In genomic region chr2:85861650-85862049, GRCh38 we compare ENCODE assay signal across 17 cellular contexts. TPM values are rescaled to one million over a fixed set of nuclear protein-coding genes. Genes with fewer than 3 reads are reported as not detected.
A peak's percentile ranks its signal among the peaks of the same experiment; 100 is the strongest.
DNase-seq lines count a peak whose midpoint lies in the region; ATAC-seq and TF ChIP-seq lines count a peak whose summit lies in the region.
"Had no signal": no experiment of that assay in that cellular context is flagged by ENCODE, and none has a peak within 500 bp of the region (broad histone marks: within the 10 kb centered on the region; RNA-seq: fewer than 3 reads in every experiment).

No MANE protein-coding gene starts in this region.

- H3K9me3 ChIP-seq in SK-N-MC (ENCODE audit: low read depth, low read length) (no peaks in the 10 kb centered on the region), spleen (no peaks in the 10 kb centered on the region)
- H3K9me3 ChIP-seq: esophagus squamous epithelium, sigmoid colon had no signal

- peaks cover 17 to 79% (median 44%) of the 10 kb centered on the region in 6 donors for H3K4me1 ChIP-seq in spleen

- 44 to 65% (median 55%) methylated on average over 5 of the region's 5 CpGs for WGBS in spleen, 5 donors

- no peaks in the 10 kb centered on the region for H3K9me3 Mint-ChIP-seq in activated T-cell treated with anti-CD3 and anti-CD28 coated beads, Interleukin-2, amount 50 U/mL, for 24 hours
- H3K9me3 Mint-ChIP-seq in dendritic cell treated with granulocyte-macrophage colony-stimulating factor and Interleukin-4, amounts not matched to agents 40 ng/mL and 50 ng/mL, for 4 days: no peaks in the 10 kb centered on the region

- no peak for DNase-seq in activated T-cell treated with anti-CD3 and anti-CD28 coated beads, Interleukin-2, amount 50 U/mL, for 24 hours
- DNase-seq in activated T-cell treated with anti-CD3 and anti-CD28 coated beads, Interleukin-2, amount 50 U/mL, for 1 hour: no peak
- DNase-seq in SK-N-MC (ENCODE audit: low read depth, low spot score) (no peak), spleen (no peak)
- DNase-seq: esophagus squamous epithelium; HCEC 1CT; kidney; midbrain; NCI-H2081 treated with DMSO at 0.1 percent for 48 hours; NCI-H748 treated with DMSO at 0.1 percent for 48 hours; sigmoid colon; stimulated activated CD4-positive, alpha-beta T cell treated with anti-CD3 and anti-CD28 coated beads, Interleukin-2, amount 100 ng/mL, for 48 hours; stimulated activated CD8-positive, alpha-beta memory T cell treated with anti-CD3 and anti-CD28 coated beads, Interleukin-4, amount 100 ng/mL, for 48 hours had no signal

- H3K4me3 Mint-ChIP-seq in activated T-cell treated with anti-CD3 and anti-CD28 coated beads, Interleukin-2, amount 50 U/mL, for 24 hours: peak overlapping the region; percentile 52
- no peak overlapping the region for H3K4me3 Mint-ChIP-seq in dendritic cell treated with granulocyte-macrophage colony-stimulating factor and Interleukin-4, amounts not matched to agents 40 ng/mL and 50 ng/mL, for 4 days

- no peak for TF ChIP-seq POLR2A in spleen (IDR thresholded peaks at IDR 0.05)

- peaks cover 63% of the 10 kb centered on the region for H3K4me1 Mint-ChIP-seq in activated T-cell treated with anti-CD3 and anti-CD28 coated beads, Interleukin-2, amount 50 U/mL, for 24 hours (ENCODE audit: low read depth)
- H3K4me1 Mint-ChIP-seq in dendritic cell treated with granulocyte-macrophage colony-stimulating factor and Interleukin-4, amounts not matched to agents 40 ng/mL and 50 ng/mL, for 4 days (ENCODE audit: low read depth): peaks cover 15% of the 10 kb centered on the region

- no peaks in the 10 kb centered on the region for H3K27me3 ChIP-seq in spleen (replicated peaks in 1 of 7)
- H3K27me3 ChIP-seq: esophagus squamous epithelium, sigmoid colon had no signal

- H3K9ac ChIP-seq in SK-N-MC (ENCODE audit: insufficient read length): no peak overlapping the region

- H3K4me3 ChIP-seq in SK-N-MC: no peak overlapping the region
- H3K4me3 ChIP-seq in spleen: no peak overlapping the region
- H3K4me3 ChIP-seq: esophagus squamous epithelium, sigmoid colon had no signal

- H3K27me3 Mint-ChIP-seq in activated T-cell treated with anti-CD3 and anti-CD28 coated beads, Interleukin-2, amount 50 U/mL, for 24 hours: no peaks in the 10 kb centered on the region
- no peaks in the 10 kb centered on the region for H3K27me3 Mint-ChIP-seq in dendritic cell treated with granulocyte-macrophage colony-stimulating factor and Interleukin-4, amounts not matched to agents 40 ng/mL and 50 ng/mL, for 4 days

- H3K36me3 Mint-ChIP-seq in activated T-cell treated with anti-CD3 and anti-CD28 coated beads, Interleukin-2, amount 50 U/mL, for 24 hours (ENCODE audit: low read depth): peaks cover 39% of the 10 kb centered on the region
- H3K36me3 Mint-ChIP-seq in dendritic cell treated with granulocyte-macrophage colony-stimulating factor and Interleukin-4, amounts not matched to agents 40 ng/mL and 50 ng/mL, for 4 days (ENCODE audit: low read depth): peaks cover 81% of the 10 kb centered on the region

- H3K36me3 ChIP-seq in SK-N-MC (ENCODE audit: insufficient read depth, low read length): peaks cover 6% of the 10 kb centered on the region; the same call in 1 of the 2 replicates
- peaks cover 0 to 63% (median 26%) of the 10 kb centered on the region in 6 donors for H3K36me3 ChIP-seq in spleen
- H3K36me3 ChIP-seq: sigmoid colon had no signal

- H3K27ac Mint-ChIP-seq in activated T-cell treated with anti-CD3 and anti-CD28 coated beads, Interleukin-2, amount 50 U/mL, for 24 hours: peak overlapping the region; percentile 83
- H3K27ac Mint-ChIP-seq in dendritic cell treated with granulocyte-macrophage colony-stimulating factor and Interleukin-4, amounts not matched to agents 40 ng/mL and 50 ng/mL, for 4 days: peak overlapping the region; percentile 56

- intact Hi-C loops in dendritic cell treated with granulocyte-macrophage colony-stimulating factor and Interleukin-4, amounts not matched to agents 40 ng/mL and 50 ng/mL, for 4 days (cut with micrococcal nuclease): no loop called here
- intact Hi-C loops in spleen (cut with DNase I; ENCODE audit: low total_unique reads): no loop called here

- H3K27ac ChIP-seq in SK-N-MC: 0 out of 2 replicates have a peak overlapping the region, but pooled peaks have one; percentile 8
- H3K27ac ChIP-seq in spleen: peak overlapping the region; percentile 37 to 82 (median 70)
- H3K27ac ChIP-seq: esophagus squamous epithelium, sigmoid colon had no signal

- no peak for TF ChIP-seq CTCF in spleen (IDR thresholded peaks at IDR 0.05 in 8 of 11, conservative IDR thresholded peaks at IDR 0.05 in 3 of 11)

- ATAC-seq in HG02970 (IDR thresholded peaks at IDR 0.05; ENCODE audit: low FRiP score, unreplicated experiment): no peak
- no peak for ATAC-seq in GM21367 (IDR thresholded peaks at IDR 0.05; ENCODE audit: unreplicated experiment)
- no peak for ATAC-seq in HG03108 (IDR thresholded peaks at IDR 0.05; ENCODE audit: unreplicated experiment)

RNA-seq across cellular contexts. Expression of gene ST3GAL5, which starts 27.1 kb away (rescaled TPM):
- 100 to 1,000 TPM in 2 of 7 donors, 10 to 100 TPM in 5; 55.8 to 124 (median 74.9) TPM for total RNA-seq in spleen
- polyA plus RNA-seq in spleen: 10 to 100 TPM; 18.7 to 41.1 (median 33.8) TPM
